Comparison of ENCODE assay signal across 1 cellular context in genomic region chr9:94165592-94166236, GRCh38.
TF ChIP-seq lines count a peak whose summit lies in the region.

No MANE protein-coding gene starts in this region.

TF ChIP-seq in WTC11, 78 proteins besides CTCF, POLR2A, EP300 and RAD21 (continued from another document and continues in another):
- TF ChIP-seq STAT6 (CRISPR knock-in tag; conservative IDR thresholded peaks at IDR 0.05; ENCODE audit: low read depth) (no peak), FOXP4 (CRISPR knock-in tag; IDR thresholded peaks at IDR 0.05) (0 out of 2 replicates have a peak, but pooled peaks have one; percentile 30), PRDM15 (CRISPR knock-in tag; IDR thresholded peaks at IDR 0.05) (no peak), SMAD3 (CRISPR knock-in tag; IDR thresholded peaks at IDR 0.05; ENCODE audit: borderline replicate concordance) (peak; percentile 76; the same call in 1 of the 2 replicates), ZNF416 (CRISPR knock-in tag; IDR thresholded peaks at IDR 0.05) (no peak), ZNF219 (CRISPR knock-in tag; IDR thresholded peaks at IDR 0.05; ENCODE audit: borderline replicate concordance) (no peak), TEAD4 (CRISPR knock-in tag; IDR thresholded peaks at IDR 0.05) (0 out of 2 replicates have a peak, but pooled peaks have one; percentile 29), IRF2 (CRISPR knock-in tag; IDR thresholded peaks at IDR 0.05; ENCODE audit: borderline replicate concordance, low read depth) (no peak), FOXK1 (CRISPR knock-in tag; IDR thresholded peaks at IDR 0.05) (peak; percentile 60; the same call in 1 of the 2 replicates), NR3C1 (CRISPR knock-in tag; conservative IDR thresholded peaks at IDR 0.05; ENCODE audit: low read depth) (no peak), USF2 (CRISPR knock-in tag; IDR thresholded peaks at IDR 0.05) (peak; percentile 98), MYBL2 (CRISPR knock-in tag; IDR thresholded peaks at IDR 0.05) (no peak), SMAD4 (CRISPR knock-in tag; IDR thresholded peaks at IDR 0.05) (peak; percentile 60; the same call in 1 of the 2 replicates), E2F4 (CRISPR knock-in tag; IDR thresholded peaks at IDR 0.05; ENCODE audit: borderline replicate concordance, low read depth) (no peak), ZNF512 (CRISPR knock-in tag; IDR thresholded peaks at IDR 0.05; ENCODE audit: borderline replicate concordance) (no peak), IRF1 (CRISPR knock-in tag; IDR thresholded peaks at IDR 0.05) (no peak), ZNF532 (CRISPR knock-in tag; IDR thresholded peaks at IDR 0.05; ENCODE audit: borderline replicate concordance) (peak; percentile 75; the same call in 1 of the 2 replicates), USF1 (CRISPR knock-in tag; IDR thresholded peaks at IDR 0.05) (peak; percentile 98), PRRX2 (CRISPR knock-in tag; IDR thresholded peaks at IDR 0.05) (no peak), ESRRA (CRISPR knock-in tag; IDR thresholded peaks at IDR 0.05; ENCODE audit: borderline replicate concordance) (no peak), ZNF232 (CRISPR knock-in tag; IDR thresholded peaks at IDR 0.05) (peak; percentile 60; the same call in 1 of the 2 replicates), ZMAT4 (CRISPR knock-in tag; IDR thresholded peaks at IDR 0.05) (no peak), OVOL2 (CRISPR knock-in tag; IDR thresholded peaks at IDR 0.05; ENCODE audit: borderline replicate concordance) (no peak), MLX (CRISPR knock-in tag; IDR thresholded peaks at IDR 0.05) (no peak), ZNF138 (CRISPR knock-in tag; conservative IDR thresholded peaks at IDR 0.05) (no peak), AFF4 (CRISPR knock-in tag; IDR thresholded peaks at IDR 0.05; ENCODE audit: borderline replicate concordance) (no peak)
